8 cellular contexts compared by ENCODE assay signal in genomic region chr7:92831716-92832622, GRCh38. TPM values are rescaled to one million over a fixed set of nuclear protein-coding genes. Genes with fewer than 3 reads are reported as not detected.
DNase-seq lines count a peak whose midpoint lies in the region; ATAC-seq lines count a peak whose summit lies in the region.

No MANE protein-coding gene starts in this region.

- peaks cover 60% of the 10 kb centered on the region for H3K36me3 Mint-ChIP-seq in activated naive CD8-positive, alpha-beta T cell treated with anti-CD3 and anti-CD28 coated beads for 36 hours

- H3K36me3 ChIP-seq in BLaER1 treated with 17β-estradiol and CSF1 and Interleukin-3, amounts not matched to agents 10 nM and 100 nM: no peaks in the 10 kb centered on the region

- H3K9me3 Mint-ChIP-seq in activated naive CD8-positive, alpha-beta T cell treated with anti-CD3 and anti-CD28 coated beads for 36 hours: no peaks in the 10 kb centered on the region
- H3K9me3 Mint-ChIP-seq in stimulated activated naive CD8-positive, alpha-beta T cell treated with anti-CD3 and anti-CD28 coated beads, Interleukin-15, amount 100 ng/mL, for 72 hours: no peaks in the 10 kb centered on the region

- peak overlapping the region; percentile 86 to 99 (median 94) for H3K4me2 ChIP-seq in BLaER1 treated with 17β-estradiol and CSF1 and Interleukin-3, amounts not matched to agents 10 nM and 100 nM

- peak overlapping the region; percentile 87 for H3K4me3 Mint-ChIP-seq in activated naive CD8-positive, alpha-beta T cell treated with anti-CD3 and anti-CD28 coated beads for 36 hours
- H3K4me3 Mint-ChIP-seq in stimulated activated naive CD8-positive, alpha-beta T cell treated with anti-CD3 and anti-CD28 coated beads, Interleukin-15, amount 100 ng/mL, for 72 hours: peak overlapping the region; percentile 93 to 95

- peaks cover 2% of the 10 kb centered on the region for H3K27me3 Mint-ChIP-seq in activated naive CD8-positive, alpha-beta T cell treated with anti-CD3 and anti-CD28 coated beads for 36 hours
- H3K27me3 Mint-ChIP-seq in stimulated activated naive CD8-positive, alpha-beta T cell treated with anti-CD3 and anti-CD28 coated beads, Interleukin-15, amount 100 ng/mL, for 72 hours: peaks cover 3% of the 10 kb centered on the region

- peak overlapping the region; percentile 89 for H3K27ac Mint-ChIP-seq in activated naive CD8-positive, alpha-beta T cell treated with anti-CD3 and anti-CD28 coated beads for 36 hours
- H3K27ac Mint-ChIP-seq in stimulated activated naive CD8-positive, alpha-beta T cell treated with anti-CD3 and anti-CD28 coated beads, Interleukin-15, amount 100 ng/mL, for 72 hours: peak overlapping the region; percentile 82 to 96

- H3K9ac ChIP-seq in BLaER1 treated with 17β-estradiol and CSF1 and Interleukin-3, amounts not matched to agents 10 nM and 100 nM: peak overlapping the region; percentile 78 to 87 (median 82)

- peaks cover 57 to 93% (median 85%) of the 10 kb centered on the region in 11 experiments for H3K27me3 ChIP-seq in BLaER1 treated with 17β-estradiol and CSF1 and Interleukin-3, amounts not matched to agents 10 nM and 100 nM

- peaks cover 29 to 48% (median 38%) of the 10 kb centered on the region in 10 experiments for H3K4me1 ChIP-seq in BLaER1 treated with 17β-estradiol and CSF1 and Interleukin-3, amounts not matched to agents 10 nM and 100 nM

- peak; percentile 80 for DNase-seq in HS-5 (ENCODE audit: low read depth)
- no peak for DNase-seq in activated naive CD8-positive, alpha-beta T cell treated with anti-CD3 and anti-CD28 coated beads for 36 hours
- DNase-seq in stimulated activated naive CD8-positive, alpha-beta T cell treated with anti-CD3 and anti-CD28 coated beads, Interleukin-15, amount 100 ng/mL, for 72 hours: no peak
- no peak for DNase-seq in Ammon's horn (ENCODE audit: low spot score)
- DNase-seq in nucleus accumbens (lab: John Stamatoyannopoulos, UW): no peak

- H4K20me1 ChIP-seq in BLaER1 treated with 17β-estradiol and CSF1 and Interleukin-3, amounts not matched to agents 10 nM and 100 nM: peaks cover 0 to 21% (median 0%) of the 10 kb centered on the region in 11 experiments; a peak in 7 of 22 replicates

- peak overlapping the region; percentile 70 to 88 (median 78) for H3K4me3 ChIP-seq in BLaER1 treated with 17β-estradiol and CSF1 and Interleukin-3, amounts not matched to agents 10 nM and 100 nM
- peak overlapping the region; percentile 78 for H3K4me3 ChIP-seq in iPS-18c (ENCODE audit: insufficient read depth, low read depth, low read length)

- H3K27ac ChIP-seq in BLaER1 treated with 17β-estradiol and CSF1 and Interleukin-3, amounts not matched to agents 10 nM and 100 nM: peak overlapping the region in 10 of 11 experiments; percentile 73 to 86 (median 79); a peak in 20 of 22 replicates

- H3K9me3 ChIP-seq in BLaER1 treated with 17β-estradiol and CSF1 and Interleukin-3, amounts not matched to agents 10 nM and 100 nM (replicated peaks in 1 of 11): no peaks in the 10 kb centered on the region
- H3K9me3 ChIP-seq in iPS-18c (ENCODE audit: control insufficient read depth, insufficient read depth, low read length): no peaks in the 10 kb centered on the region

- no peak for ATAC-seq in stimulated activated naive CD8-positive, alpha-beta T cell treated with anti-CD3 and anti-CD28 coated beads, Interleukin-15, amount 100 ng/mL, for 72 hours
- no peak for ATAC-seq in GM18517 (IDR thresholded peaks at IDR 0.05; ENCODE audit: unreplicated experiment)

- H3K4me1 Mint-ChIP-seq in activated naive CD8-positive, alpha-beta T cell treated with anti-CD3 and anti-CD28 coated beads for 36 hours: peaks cover 48% of the 10 kb centered on the region
- H3K4me1 Mint-ChIP-seq in stimulated activated naive CD8-positive, alpha-beta T cell treated with anti-CD3 and anti-CD28 coated beads, Interleukin-15, amount 100 ng/mL, for 72 hours: peaks cover 48% of the 10 kb centered on the region

RNA-seq across cellular contexts. Expression of gene CDK6, which starts 4.4 kb away (rescaled TPM):
- total RNA-seq in activated naive CD8-positive, alpha-beta T cell treated with anti-CD3 and anti-CD28 coated beads for 36 hours: 100 to 1,000 TPM; 103 to 106 TPM
